Comparison of ENCODE assay signal across 8 cellular contexts in the genomic region with DNA sequence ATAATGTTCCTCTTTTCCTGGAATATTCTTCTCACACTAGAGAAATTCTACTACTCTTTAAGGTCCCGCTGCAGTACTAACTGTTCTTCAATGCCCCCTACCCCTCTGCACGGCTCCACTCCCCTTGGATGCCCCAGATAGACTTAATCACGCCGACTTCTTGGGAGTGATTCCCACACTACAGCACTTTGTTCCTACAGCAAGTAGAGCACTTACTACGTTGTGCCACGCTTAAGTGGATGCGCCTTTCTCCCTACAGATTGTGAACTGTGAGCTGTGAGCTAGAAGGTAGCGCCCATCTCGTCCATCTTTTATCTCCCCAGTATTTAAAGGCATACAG. TPM values are rescaled to one million over a fixed set of nuclear protein-coding genes. Genes with fewer than 3 reads are reported as not detected.
DNase-seq lines count a peak whose midpoint lies in the region; ATAC-seq and TF ChIP-seq lines count a peak whose summit lies in the region.

No MANE protein-coding gene starts in this region.

- H3K27me3 ChIP-seq in GM06990 (replicated peaks; ENCODE audit: control insufficient read depth, insufficient read depth, low read length) (no peaks in the 10 kb centered on the region), Peyer's patch (no peaks in the 10 kb centered on the region)

- H3K9me3 ChIP-seq in Peyer's patch = peaks cover 0 to 31% (median 7%) of the 10 kb centered on the region in 4 donors

- peaks cover 3 to 36% (median 5%) of the 10 kb centered on the region in 4 donors for H3K4me1 ChIP-seq in Peyer's patch

- peak overlapping the region; percentile 84 for H3K4me3 ChIP-seq in GM06990 (replicated peaks; ENCODE audit: low read depth, low read length)
- peak overlapping the region; percentile 70 to 88 (median 86) for H3K4me3 ChIP-seq in Peyer's patch
- H3K4me3 ChIP-seq in epithelial cell of esophagus (ENCODE audit: low read length) = peak overlapping the region; percentile 67

- no peak for TF ChIP-seq POLR2A in Peyer's patch (IDR thresholded peaks at IDR 0.05)

- no peak for DNase-seq in GM06990 (ENCODE audit: extremely low read depth, insufficient read length)
- no peak for DNase-seq in Peyer's patch
- no peak for DNase-seq in epithelial cell of esophagus (ENCODE audit: low read depth)
- DNase-seq in posterior vena cava (ENCODE audit: low spot score) = peak; percentile 51
- no peak for DNase-seq in T-helper 9 cell
- DNase-seq in activated gamma-delta T cell (lab: John Stamatoyannopoulos, UW) = no peak

- peak overlapping the region; percentile 94 to 100 (median 96) for H3K27ac ChIP-seq in Peyer's patch

- peaks cover 3% of the 10 kb centered on the region for H3K36me3 ChIP-seq in GM06990 (ENCODE audit: control insufficient read depth, insufficient read depth, low read length)
- H3K36me3 ChIP-seq in Peyer's patch = peaks cover 0 to 40% (median 0%) of the 10 kb centered on the region in 3 donors

- intact Hi-C loops in posterior vena cava (cut with DNase I) = no loop called here

- ATAC-seq in GM21528 (IDR thresholded peaks at IDR 0.05; ENCODE audit: low FRiP score, unreplicated experiment) (no peak), GM21526 (IDR thresholded peaks at IDR 0.05; ENCODE audit: low FRiP score, unreplicated experiment) (no peak)

- TF ChIP-seq CTCF in GM06990 (IDR thresholded peaks at IDR 0.05; ENCODE audit: insufficient read depth, low read length, poor library complexity, severe bottlenecking) (no peak), Peyer's patch (IDR thresholded peaks at IDR 0.05) (no peak), epithelial cell of esophagus (IDR thresholded peaks at IDR 0.05; ENCODE audit: insufficient read depth, low read depth, low read length, missing control alignments) (no peak)

RNA-seq across cellular contexts. Expression of gene ZNF436, which starts 2.2 kb away (rescaled TPM):
- total RNA-seq in Peyer's patch (10 to 100 TPM; 11.2 to 13.3 (median 12.0) TPM), posterior vena cava (10 to 100 TPM; 13.1 to 18.4 TPM)

RNA-seq across cellular contexts. Expression of gene HNRNPR, which starts 23.3 kb away (rescaled TPM):
- total RNA-seq in Peyer's patch (100 to 1,000 TPM in 1 of 4 donors, 10 to 100 TPM in 3; 39.4 to 122 (median 54.8) TPM), posterior vena cava (100 to 1,000 TPM in 1 of 2 donors, 10 to 100 TPM in 1; 95.1 to 117 TPM)

RNA-seq across cellular contexts. Expression of gene TCEA3, which starts 57.1 kb away (rescaled TPM):
- total RNA-seq in Peyer's patch (100 to 1,000 TPM in 2 of 4 donors, 10 to 100 TPM in 2; 64.6 to 125 (median 104) TPM), posterior vena cava (10 to 100 TPM; 20.4 to 23.0 TPM)
